In the genomic region with DNA sequence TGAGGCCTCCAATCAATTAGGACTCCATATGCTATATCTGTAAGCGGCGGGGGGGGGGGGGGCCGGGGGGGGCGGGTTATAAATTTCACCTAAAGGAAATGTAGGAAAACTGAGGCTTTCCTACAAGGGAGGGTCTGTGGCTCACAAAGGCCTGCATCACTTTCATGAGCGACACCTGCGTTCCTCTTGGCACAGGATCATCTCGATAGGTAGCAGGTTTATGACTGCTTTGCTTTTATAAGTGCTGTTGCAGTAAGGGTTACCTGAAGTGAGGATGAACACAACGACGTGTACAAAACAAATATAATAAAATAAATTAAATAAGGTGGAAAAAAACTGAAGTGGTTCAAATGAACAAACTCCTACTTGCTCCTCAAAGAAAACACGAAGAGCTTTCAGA, we compare ENCODE assay signal across 16 cellular contexts.
DNase-seq lines count a peak whose midpoint lies in the region; ATAC-seq, FAIRE-seq and TF ChIP-seq lines count a peak whose summit lies in the region.
"Had no signal": no experiment of that assay in that cellular context is flagged by ENCODE, and none has a peak within 500 bp of the region (broad histone marks: within the 10 kb centered on the region; RNA-seq: fewer than 3 reads in every experiment).

No MANE protein-coding gene starts in this region.

- H3K9ac ChIP-seq in KMS-11 (no peak overlapping the region), SK-N-MC (ENCODE audit: insufficient read length) (no peak overlapping the region)

- H3K27me3 Mint-ChIP-seq in naive thymus-derived CD8-positive, alpha-beta T cell: no peaks in the 10 kb centered on the region

- H3K36me3 ChIP-seq in KMS-11 (ENCODE audit: insufficient read depth): no peaks in the 10 kb centered on the region
- H3K36me3 ChIP-seq in SK-N-MC (ENCODE audit: insufficient read depth, low read length): no peaks in the 10 kb centered on the region
- H3K36me3 ChIP-seq: thoracic aorta had no signal

- TF ChIP-seq CTCF in KMS-11 (conservative IDR thresholded peaks at IDR 0.05; ENCODE audit: low read depth, low read length): no peak

- H3K27ac Mint-ChIP-seq in naive thymus-derived CD8-positive, alpha-beta T cell: peak overlapping the region; percentile 53 to 98 (median 91)

- H3K9me3 ChIP-seq in SK-N-MC (ENCODE audit: low read depth, low read length): no peaks in the 10 kb centered on the region
- H3K9me3 ChIP-seq: Caco-2, psoas muscle, thoracic aorta had no signal

- H3K4me1 ChIP-seq in KMS-11 (ENCODE audit: low read depth, poor library complexity, severe bottlenecking): peaks cover 44% of the 10 kb centered on the region

- H2AFZ ChIP-seq in KMS-11 (ENCODE audit: low read depth): no peak overlapping the region

- H3K4me1 Mint-ChIP-seq in naive thymus-derived CD8-positive, alpha-beta T cell: peaks cover 37 to 90% (median 77%) of the 10 kb centered on the region in 4 donors

- DNase-seq in NCI-H187 treated with DMSO at 0.1 percent for 48 hours (lab: John Stamatoyannopoulos, UW) (peak; percentile 4), NCI-H187 (lab: John Stamatoyannopoulos, UW) (no peak), SK-N-MC (ENCODE audit: low read depth, low spot score) (no peak), amygdala (lab: John Stamatoyannopoulos, UW) (no peak), HTR-8/SVneo (ENCODE audit: insufficient read length, low spot score) (no peak), RKO (ENCODE audit: low spot score) (no peak)
- DNase-seq in naive thymus-derived CD8-positive, alpha-beta T cell: no peak
- DNase-seq: Caco-2, natural killer cell, NCI-H446 had no signal

- POLR2A ChIA-PET in naive thymus-derived CD8-positive, alpha-beta T cell (lab: Charles Lee): interaction anchor here (0.6 to 3.1 kb wide), 13 partner anchors 14 to 194 kb away, joined by 3 to 16 read pairs (median 4); a partner anchor contains a TSS

- ATAC-seq in naive thymus-derived CD8-positive, alpha-beta T cell: no peak
- ATAC-seq: activated CD4-positive, CD25-positive, alpha-beta regulatory T cell treated with anti-CD3 and anti-CD28 coated beads, Interleukin-2, amount 50 U/mL, for 24 hours had no signal

- H3K4me2 ChIP-seq in KMS-11: peak overlapping the region; percentile 76

- H3K4me3 ChIP-seq in KMS-11 (IDR thresholded peaks at IDR 0.05; ENCODE audit: insufficient read depth, low read depth, low read length) (no peak overlapping the region), SK-N-MC (no peak overlapping the region)

- H3K36me3 Mint-ChIP-seq in naive thymus-derived CD8-positive, alpha-beta T cell: peaks cover 0 to 10% (median 3%) of the 10 kb centered on the region in 3 donors
- H3K36me3 Mint-ChIP-seq: natural killer cell had no signal

- peak overlapping the region in 4 of 10 donors; percentile 45 to 86 (median 74) for H3K4me3 Mint-ChIP-seq in naive thymus-derived CD8-positive, alpha-beta T cell
- H3K4me3 Mint-ChIP-seq: endodermal cell had no signal

- H4K20me1 ChIP-seq in KMS-11 (ENCODE audit: insufficient read depth): no peaks in the 10 kb centered on the region

- H3K9me3 Mint-ChIP-seq in naive thymus-derived CD8-positive, alpha-beta T cell: peaks cover 0 to 2% (median 0%) of the 10 kb centered on the region in 9 donors
- H3K9me3 Mint-ChIP-seq: natural killer cell had no signal

- FAIRE-seq in HTR-8/SVneo (lab: Jason Lieb, UNC): no peak
- FAIRE-seq: A204.1 had no signal

- H3K79me2 ChIP-seq in KMS-11 (ENCODE audit: insufficient read depth, low read depth): no peaks in the 10 kb centered on the region

- H3K27ac ChIP-seq in KMS-11 (peak overlapping the region; percentile 82; the same call in 1 of the 2 replicates), SK-N-MC (peak overlapping the region; percentile 89; the same call in 1 of the 2 replicates)

- H3K27me3 ChIP-seq in KMS-11 (ENCODE audit: insufficient read depth, low read depth): no peaks in the 10 kb centered on the region
